In genomic region chr16:58402796-58403195, GRCh38 we compare ENCODE assay signal across 23 cellular contexts. TPM values are rescaled to one million over a fixed set of nuclear protein-coding genes. Genes with fewer than 3 reads are reported as not detected.
A peak's percentile ranks its signal among the peaks of the same experiment; 100 is the strongest.
DNase-seq lines count a peak whose midpoint lies in the region; ATAC-seq and TF ChIP-seq lines count a peak whose summit lies in the region.
"Had no signal": no experiment of that assay in that cellular context is flagged by ENCODE, and none has a peak within 500 bp of the region (broad histone marks: within the 10 kb centered on the region; RNA-seq: fewer than 3 reads in every experiment).

No MANE protein-coding gene starts in this region.

- CTCF ChIA-PET in IMR-90 (lab: Yijun Ruan, JAX): no interaction called here

- H3K23ac ChIP-seq in IMR-90 (ENCODE audit: low read depth, low read length): no peak overlapping the region

- H2AFZ ChIP-seq in IMR-90 (replicated peaks; ENCODE audit: low read length, poor library complexity) (no peak overlapping the region), hepatocyte (no peak overlapping the region)

- TF ChIP-seq RAD21 in IMR-90 (IDR thresholded peaks at IDR 0.05; ENCODE audit: low read length): no peak

- no peak overlapping the region for H2BK20ac ChIP-seq in IMR-90 (ENCODE audit: low read depth, low read length)

- no peak overlapping the region for H3K18ac ChIP-seq in IMR-90 (ENCODE audit: low read depth, low read length)

- H3K14ac ChIP-seq in IMR-90 (replicated peaks; ENCODE audit: low read depth, low read length): no peak overlapping the region

- no peak for TF ChIP-seq EP300 in esophagus muscularis mucosa (IDR thresholded peaks at IDR 0.05)

- H3K9me2 ChIP-seq in hepatocyte (replicated peaks; ENCODE audit: insufficient read depth): no peaks in the 10 kb centered on the region

- H3K79me2 ChIP-seq in hepatocyte: no peaks in the 10 kb centered on the region

- H3K36me3 ChIP-seq in IMR-90 (ENCODE audit: control insufficient read depth, insufficient read depth, low read length) (0 out of 2 replicates have a peak, but pooled peaks cover 2% of the 10 kb centered on the region), esophagus muscularis mucosa (peaks cover 0 to 17% (median 3%) of the 10 kb centered on the region in 4 donors), hepatocyte (replicated peaks; ENCODE audit: insufficient read depth, low read depth) (no peaks in the 10 kb centered on the region)

- ATAC-seq in IMR-90 (ENCODE audit: low read depth) (no peak), GM18858 (IDR thresholded peaks at IDR 0.05; ENCODE audit: unreplicated experiment) (no peak)
- ATAC-seq: GM12878 had no signal

- H2AK9ac ChIP-seq in IMR-90 (replicated peaks; ENCODE audit: low read depth, low read length, poor library complexity): no peak overlapping the region

- H2AK5ac ChIP-seq in IMR-90 (ENCODE audit: low read depth, low read length): no peak overlapping the region

- H4K8ac ChIP-seq in IMR-90 (ENCODE audit: low read depth in 2 of 2, low read length in 2 of 2): no peak overlapping the region

- in situ Hi-C loops in IMR-90 (cut with MboI; ENCODE audit: low sequenced_read_pairs): no loop called here

- no peak overlapping the region for H3K4me2 ChIP-seq in IMR-90 (ENCODE audit: low read depth, low read length)
- H3K4me2 ChIP-seq in hepatocyte: no peak overlapping the region
- H3K4me2 ChIP-seq: BLaER1 had no signal

- BruUV-seq in IMR-90 (replicated peaks; lab: Mats Ljungman, UMichigan): no TSS peak

- H3K4me1 ChIP-seq in IMR-90 (ENCODE audit: control insufficient read depth, insufficient read depth, low read length) (no peaks in the 10 kb centered on the region), esophagus muscularis mucosa (peaks cover 0 to 5% (median 0%) of the 10 kb centered on the region in 4 donors), hepatocyte (ENCODE audit: insufficient read depth) (no peaks in the 10 kb centered on the region)

- H3K9me3 ChIP-seq in IMR-90 (ENCODE audit: control insufficient read depth, insufficient read depth, low read length) (no peaks in the 10 kb centered on the region), esophagus muscularis mucosa (no peaks in the 10 kb centered on the region), hepatocyte (ENCODE audit: low read depth) (no peaks in the 10 kb centered on the region)

- DNase-seq in IMR-90: peak; percentile 16
- DNase-seq in NCI-H226: peak; percentile 24
- DNase-seq in epithelial cell of prostate (ENCODE audit: low read depth, low spot score): no peak
- no peak for DNase-seq in esophagus muscularis mucosa (ENCODE audit: extremely low spot score)
- no peak for DNase-seq in hepatocyte (ENCODE audit: low spot score)
- DNase-seq: 8988T; ACHN; BE2C; C1 segment of cervical spinal cord; CD4-positive, alpha-beta memory T cell; CD4-positive, CD25-positive, alpha-beta regulatory T cell; CD8-positive, alpha-beta memory T cell; COR-L47; DMS 273 treated with DMSO at 0.1 percent for 48 hours; DMS153; DMS53; DMS79; DND-41; EL; GDM1 had no signal

- 90% methylated on average over 2 of the region's 7 CpGs; no CpG with 5 or more reads in 1 of the 2 experiments for WGBS in IMR-90 (ENCODE audit: extremely low coverage in 2 of 2, insufficient read length in 1 of 2), 2 experiments
- 92% methylated on average over 7 of the region's 7 CpGs for whole genome bisulfite sequencing in esophagus muscularis mucosa
- 96% methylated on average over 7 of the region's 7 CpGs for WGBS in hepatocyte (ENCODE audit: low lambda C conversion rate, missing lambda C conversion rate)

- no peak overlapping the region for H2BK5ac ChIP-seq in IMR-90 (ENCODE audit: low read depth, low read length, poor library complexity, severe bottlenecking)

- H4K20me1 ChIP-seq in IMR-90 (ENCODE audit: insufficient read depth, low read length) (no peaks in the 10 kb centered on the region), hepatocyte (ENCODE audit: insufficient read depth, poor library complexity, severe bottlenecking) (no peaks in the 10 kb centered on the region)
- H4K20me1 ChIP-seq: BLaER1 had no signal

- dilution Hi-C loops in IMR-90 (cut with HindIII; ENCODE audit: low sequenced_read_pairs, unreplicated experiment): no loop called here

- H4K5ac ChIP-seq in IMR-90 (ENCODE audit: low read depth, low read length): no peak overlapping the region

- H3K4me3 ChIP-seq in IMR-90 (ENCODE audit: insufficient read depth, low read depth, low read length) (no peak overlapping the region), esophagus muscularis mucosa (no peak overlapping the region), hepatocyte (no peak overlapping the region)
- H3K4me3 ChIP-seq: BLaER1, GM12878 had no signal

- no peak overlapping the region for H3K4ac ChIP-seq in IMR-90 (ENCODE audit: low read depth, low read length)

- TF ChIP-seq CTCF in IMR-90 (conservative IDR thresholded peaks at IDR 0.05; ENCODE audit: low read depth, low read length): no peak
- TF ChIP-seq CTCF in esophagus muscularis mucosa (IDR thresholded peaks at IDR 0.05): no peak
- no peak for TF ChIP-seq CTCF in hepatocyte (IDR thresholded peaks at IDR 0.05; ENCODE audit: poor library complexity)

- H3K9ac ChIP-seq in IMR-90 (ENCODE audit: low read depth, low read length): no peak overlapping the region
- H3K9ac ChIP-seq: BLaER1 had no signal

- POLR2A ChIA-PET in IMR-90 (lab: Charles Lee; ENCODE audit: unreplicated experiment): no interaction called here

- intact Hi-C loops in IMR-90 (cut with micrococcal nuclease) (no loop called here), esophagus muscularis mucosa (cut with DNase I) (no loop called here)

- 0 out of 4 replicates have a peak, but pooled peaks cover 3 to 4% of the 10 kb centered on the region in 2 experiments for H3K79me1 ChIP-seq in IMR-90 (ENCODE audit: low read depth in 1 of 2, low read length in 2 of 2)

- H3K9me1 ChIP-seq in IMR-90 (ENCODE audit: insufficient read depth, low read length): peaks cover 3% of the 10 kb centered on the region; the same call in 1 of the 2 replicates

- H4K91ac ChIP-seq in IMR-90 (ENCODE audit: insufficient read depth, low read depth, low read length): no peak overlapping the region

- H2BK120ac ChIP-seq in IMR-90 (ENCODE audit: low read depth, low read length): no peak overlapping the region

- TF ChIP-seq POLR2A in IMR-90 (IDR thresholded peaks at IDR 0.05; ENCODE audit: low read depth, low read length): no peak
- TF ChIP-seq POLR2A in esophagus muscularis mucosa (IDR thresholded peaks at IDR 0.05; ENCODE audit: low read depth): no peak

- H3K56ac ChIP-seq in IMR-90 (ENCODE audit: extremely low read depth, insufficient read depth, low read length): no peak overlapping the region

- H3K27me3 ChIP-seq in IMR-90 (ENCODE audit: control insufficient read depth, insufficient read depth, low read length) (no peaks in the 10 kb centered on the region), esophagus muscularis mucosa (no peaks in the 10 kb centered on the region), hepatocyte (no peaks in the 10 kb centered on the region)
- H3K27me3 ChIP-seq: BE2C, BLaER1 had no signal

- no peak overlapping the region for H2BK15ac ChIP-seq in IMR-90 (ENCODE audit: low read depth, low read length)

- H3K27ac ChIP-seq in IMR-90 (ENCODE audit: insufficient read depth, low read length): no peak overlapping the region
- peak overlapping the region; percentile 23 for H3K27ac ChIP-seq in epithelial cell of prostate
- H3K27ac ChIP-seq in esophagus muscularis mucosa (replicated peaks in 1 of 4): no peak overlapping the region
- H3K27ac ChIP-seq in hepatocyte: no peak overlapping the region
- H3K27ac ChIP-seq: BLaER1 had no signal

TF ChIP-seq in IMR-90, 13 proteins besides CTCF, POLR2A, EP300 and RAD21:
- peak; percentile 22; the same call in 1 of the 2 replicates for TF ChIP-seq CEBPB (IDR thresholded peaks at IDR 0.05; ENCODE audit: low read depth, low read length)
- TF ChIP-seq MXI1 (IDR thresholded peaks at IDR 0.05; ENCODE audit: borderline replicate concordance, low read depth, low read length): no peak
- no peak for TF ChIP-seq CHD1 (IDR thresholded peaks at IDR 0.05; ENCODE audit: low read depth, low read length)

RNA-seq across cellular contexts. Expression of gene GINS3, which starts 10.5 kb away (rescaled TPM):
- 5.0 and 5.4 TPM in 2 replicates for total RNA-seq in IMR-90 (2012; rRNA removed)
- 5.2 and 5.3 TPM in 2 replicates for polyA plus RNA-seq in IMR-90 (2012; rRNA removed)
- polyA plus RNA-seq in IMR-90 (2012; cell fraction: cytosol; rRNA removed): 2.4 and 2.7 TPM in 2 replicates
- 1.4 and 2.9 TPM in 2 replicates for polyA plus RNA-seq in IMR-90 (2012; cell fraction: nucleus; rRNA removed; ENCODE audit: low replicate concordance)
- total RNA-seq in esophagus muscularis mucosa: 1 to 10 TPM; 1.2 to 2.0 (median 1.8) TPM
- total RNA-seq in hepatocyte: 3.0 and 4.4 TPM in 2 replicates
- polyA plus RNA-seq in hepatocyte: 2.1 and 3.7 TPM in 2 replicates

Comparison
In these comparisons a context has a peak if more than half of its experiments do, and no peak if none do; other contexts are left out.
1. DNase-seq: peak in IMR-90 (single experiment) and NCI-H226 (single experiment); none in epithelial cell of prostate (single experiment), esophagus muscularis mucosa (single experiment) and hepatocyte (single experiment).